ENCODE assay signal across 23 cellular contexts in the genomic region with DNA sequence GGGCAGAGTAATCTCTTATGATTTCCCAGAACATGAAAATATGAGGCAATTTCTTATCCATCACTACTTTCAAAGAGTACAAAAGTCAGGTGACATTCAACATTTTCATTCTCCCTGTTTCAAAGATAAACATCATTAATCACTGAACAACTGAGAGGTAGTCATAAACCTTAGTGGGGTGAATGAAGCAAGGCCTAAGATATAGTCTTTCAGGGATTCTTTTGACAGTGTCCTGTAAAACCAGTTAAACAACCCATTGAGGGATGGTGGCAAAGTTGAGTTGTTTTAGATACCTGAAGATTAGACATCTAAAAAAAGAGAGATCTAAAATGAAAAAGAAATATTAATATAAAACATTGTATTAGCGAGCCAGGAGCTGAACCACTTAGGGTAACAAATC.
"Had no signal": no experiment of that assay in that cellular context is flagged by ENCODE, and none has a peak within 500 bp of the region (broad histone marks: within the 10 kb centered on the region; RNA-seq: fewer than 3 reads in every experiment).

No MANE protein-coding gene starts in this region.

- H3K36me3 ChIP-seq: left lung, neutrophil, pancreas, thyroid gland had no signal

- H3K27ac ChIP-seq: coronary artery, neutrophil, pancreas, psoas muscle, thyroid gland had no signal

- H3K27me3 ChIP-seq: left lung, neutrophil, pancreas, thyroid gland had no signal

- H3K27ac Mint-ChIP-seq: activated CD8-positive, alpha-beta T cell treated with anti-CD3 and anti-CD28 coated beads, Interleukin-2, amount 10 ng/mL, durations not matched to agents 7 days and 5 days; activated naive CD4-positive, alpha-beta T cell treated with anti-CD3 and anti-CD28 coated beads, Interleukin-2, amount 50 U/mL, for 72 hours; endodermal cell; natural killer cell treated with Interleukin-12 subunit alpha and Interleukin-12 subunit beta and Interleukin-15 and Interleukin-18, amount 100 ng/mL, for 72 hours; stimulated activated naive CD8-positive, alpha-beta T cell treated with anti-CD3 and anti-CD28 coated beads, Interleukin-15, Interleukin-2, amounts not matched to agents 100 ng/mL and 50 ng/mL, for 24 hours; T-cell; T-helper 2 cell treated with Interferon-gamma antibody and Interleukin-4, amounts not matched to agents 5 μg/mL and 100 μg/mL, for 36 hours had no signal

- H3K4me3 ChIP-seq: coronary artery, left lung, pancreas, psoas muscle, thyroid gland had no signal

- H3K4me1 Mint-ChIP-seq: immature natural killer cell had no signal

- DNase-seq: activated CD4-positive, alpha-beta T cell treated with anti-CD3 and anti-CD28 coated beads for 1 hour; activated CD4-positive, alpha-beta T cell treated with anti-CD3 and anti-CD28 coated beads, Interleukin-2, amount 50 U/mL, for 1 hour; activated CD8-positive, alpha-beta T cell treated with anti-CD3 and anti-CD28 coated beads, Interleukin-2, amount 10 ng/mL, durations not matched to agents 7 days and 5 days; activated gamma-delta T cell treated with Interleukin-2 at 50 U/mL for 16 hours; amniotic stem cell; cerebellar nuclear complex; endodermal cell; foreskin melanocyte; immature natural killer cell; left lung; midbrain; pancreas; psoas muscle; right cardiac atrium; substantia nigra; T-cell; thyroid gland had no signal

- H3K27me3 Mint-ChIP-seq: natural killer cell treated with Interleukin-12 subunit alpha and Interleukin-12 subunit beta and Interleukin-15 and Interleukin-18, amount 100 ng/mL, for 72 hours; stimulated activated naive CD8-positive, alpha-beta T cell treated with anti-CD3 and anti-CD28 coated beads, Interleukin-15, Interleukin-2, amounts not matched to agents 100 ng/mL and 50 ng/mL, for 24 hours; T-cell had no signal

- H3K4me3 Mint-ChIP-seq: activated CD8-positive, alpha-beta T cell treated with anti-CD3 and anti-CD28 coated beads, Interleukin-2, amount 10 ng/mL, durations not matched to agents 7 days and 5 days; endodermal cell; immature natural killer cell; natural killer cell treated with Interleukin-12 subunit alpha and Interleukin-12 subunit beta and Interleukin-15 and Interleukin-18, amount 100 ng/mL, for 72 hours; stimulated activated naive CD8-positive, alpha-beta T cell treated with anti-CD3 and anti-CD28 coated beads, Interleukin-15, Interleukin-2, amounts not matched to agents 100 ng/mL and 50 ng/mL, for 24 hours; T-cell; T-helper 2 cell treated with Interferon-gamma antibody and Interleukin-4, amounts not matched to agents 5 μg/mL and 100 μg/mL, for 36 hours had no signal

- H3K4me1 ChIP-seq: left lung, pancreas, psoas muscle, thyroid gland had no signal

- H3K36me3 Mint-ChIP-seq: T-cell had no signal

- ATAC-seq: activated CD8-positive, alpha-beta T cell treated with anti-CD3 and anti-CD28 coated beads, Interleukin-2, amount 10 ng/mL, durations not matched to agents 7 days and 5 days; activated naive CD4-positive, alpha-beta T cell treated with anti-CD3 and anti-CD28 coated beads, Interleukin-2, amount 50 U/mL, for 72 hours; left lung; natural killer cell treated with Interleukin-12 subunit alpha and Interleukin-12 subunit beta and Interleukin-15 and Interleukin-18, amount 100 ng/mL, for 72 hours; pancreas; psoas muscle; T-cell had no signal

- H3K9me3 Mint-ChIP-seq: T-cell had no signal

- H3K9me3 ChIP-seq: left lung, neutrophil, pancreas, psoas muscle, thyroid gland had no signal
